2 cellular contexts compared by ENCODE assay signal in the genomic region with DNA sequence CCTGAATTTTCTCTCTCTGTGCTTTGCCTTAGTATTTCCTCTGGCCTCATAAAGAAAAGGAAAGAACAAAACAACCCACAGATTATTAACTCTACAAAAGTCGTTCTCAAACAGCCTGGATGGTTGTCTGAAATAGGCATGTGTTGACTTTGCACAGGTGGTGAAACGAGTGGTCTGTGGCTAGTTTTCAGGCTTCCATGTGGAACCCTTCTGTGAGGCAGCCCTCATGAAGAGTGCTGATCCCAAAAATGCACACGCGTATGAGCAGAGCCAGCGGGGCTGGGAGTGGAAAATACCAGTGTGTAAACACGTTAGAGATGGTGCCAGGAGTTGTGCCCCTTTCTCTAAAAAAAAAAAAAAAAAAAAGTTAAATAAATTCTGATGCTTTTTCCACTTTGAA.
TF ChIP-seq lines count a peak whose summit lies in the region.

No MANE protein-coding gene starts in this region.

TF ChIP-seq in GM23338, 12 proteins besides CTCF, POLR2A, EP300 and RAD21:
- no peak for TF ChIP-seq JUNB (IDR thresholded peaks at IDR 0.05; ENCODE audit: unreplicated experiment)
- no peak for TF ChIP-seq ZNF114 (CRISPR knock-in tag; IDR thresholded peaks at IDR 0.05)
- no peak for TF ChIP-seq ZNF331 (CRISPR knock-in tag; IDR thresholded peaks at IDR 0.05; ENCODE audit: low read depth)
- no peak for TF ChIP-seq EZH2 (IDR thresholded peaks at IDR 0.05; ENCODE audit: low read depth, unreplicated experiment)

TF ChIP-seq in K562, 482 proteins besides CTCF, POLR2A, EP300 and RAD21:
- TF ChIP-seq POLR2H (tag; IDR thresholded peaks at IDR 0.05; ENCODE audit: low read depth) = no peak
- no peak for TF ChIP-seq NFXL1 (CRISPR knock-in tag; IDR thresholded peaks at IDR 0.05)
- TF ChIP-seq MAFK (IDR thresholded peaks at IDR 0.05; ENCODE audit: low read length) = no peak
- TF ChIP-seq PHF20 (IDR thresholded peaks at IDR 0.05; ENCODE audit: partially characterized antibody) = no peak
- no peak for TF ChIP-seq RHOXF2B (CRISPR knock-in tag; conservative IDR thresholded peaks at IDR 0.05)
- no peak for TF ChIP-seq IRF2 (CRISPR knock-in tag; IDR thresholded peaks at IDR 0.05)
